Comparison of ENCODE assay signal across 21 cellular contexts in the genomic region with DNA sequence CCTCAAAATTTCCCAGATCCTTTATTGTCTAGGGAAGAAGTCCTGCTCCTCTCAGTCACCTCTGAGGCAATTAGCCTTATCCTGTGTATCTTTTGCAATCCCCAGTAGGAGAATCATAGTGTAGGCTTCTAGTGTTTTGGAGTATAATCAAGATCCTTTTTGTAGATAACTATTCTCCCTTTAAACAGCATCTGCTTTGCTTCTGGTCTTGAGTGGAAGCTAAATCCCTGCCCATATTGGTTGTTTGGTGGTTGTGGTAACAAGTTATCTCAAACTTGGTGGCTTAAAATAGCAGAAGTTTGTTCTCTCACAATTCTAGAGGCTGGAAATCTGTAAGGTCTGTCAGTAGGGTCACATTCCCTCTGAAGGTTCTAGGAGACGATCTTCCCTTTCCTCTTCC.
"Had no signal": no experiment of that assay in that cellular context is flagged by ENCODE, and none has a peak within 500 bp of the region (broad histone marks: within the 10 kb centered on the region; RNA-seq: fewer than 3 reads in every experiment).

No MANE protein-coding gene starts in this region.

- DNase-seq: dorsolateral prefrontal cortex; effector CD4-positive, alpha-beta T cell; foreskin fibroblast; gastrocnemius medialis; head of caudate nucleus; kidney; mucosa of descending colon; naive thymus-derived CD4-positive, alpha-beta T cell; stimulated activated CD4-positive, alpha-beta T cell treated with anti-CD3 and anti-CD28 coated beads, Interleukin-15, amount 100 ng/mL, for 24 hours; stimulated activated CD4-positive, alpha-beta T cell treated with anti-CD3 and anti-CD28 coated beads, Interleukin-2, amount 100 ng/mL, for 48 hours; stimulated activated naive B cell treated with anti-CD40 and anti-IgM and Interleukin-4, amounts not matched to agents 10 μg/mL and 1 μg/mL and 100 μg/mL, for 72 hours; transverse colon; upper lobe of right lung; uterus had no signal

- H3K4me3 ChIP-seq: dorsolateral prefrontal cortex, gastrocnemius medialis, lung, mucosa of descending colon, neural progenitor cell, prostate gland, right atrium auricular region, suprapubic skin, transverse colon, upper lobe of right lung, uterus had no signal

- ATAC-seq: gastrocnemius medialis; left lobe of liver; mucosa of descending colon; naive thymus-derived CD4-positive, alpha-beta T cell; sciatic nerve; stimulated activated naive B cell treated with anti-CD40 and anti-IgM and Interleukin-4, amounts not matched to agents 10 μg/mL and 1 μg/mL and 100 μg/mL, for 72 hours; upper lobe of right lung had no signal
